22 cellular contexts compared by ENCODE assay signal in genomic region chr11:4577761-4578160, GRCh38. TPM values are rescaled to one million over a fixed set of nuclear protein-coding genes. Genes with fewer than 3 reads are reported as not detected.
A peak's percentile ranks its signal among the peaks of the same experiment; 100 is the strongest.
DNase-seq lines count a peak whose midpoint lies in the region; ATAC-seq and TF ChIP-seq lines count a peak whose summit lies in the region.
"Had no signal": no experiment of that assay in that cellular context is flagged by ENCODE, and none has a peak within 500 bp of the region (broad histone marks: within the 10 kb centered on the region; RNA-seq: fewer than 3 reads in every experiment).

No MANE protein-coding gene starts in this region.

- peak; percentile 38 for DNase-seq in DMS53 treated with DMSO at 0.1 percent for 48 hours (lab: John Stamatoyannopoulos, UW; ENCODE audit: unreplicated experiment)
- DNase-seq in NCI-H510A (lab: John Stamatoyannopoulos, UW), result peak; percentile 31
- peak; percentile 33 for DNase-seq in colonic mucosa
- DNase-seq in caudate nucleus (lab: John Stamatoyannopoulos, UW), result no peak
- DNase-seq in NCI-H82 (lab: John Stamatoyannopoulos, UW), result no peak
- DNase-seq: CD8-positive, alpha-beta T cell; H7; HFFc6; IMR-90; Kasumi-1; NCI-H1436; NCI-H2029; NK-92 treated with Interleukin-12 subunit alpha and Interleukin-12 subunit beta, amount 100 ng/mL, for 24 hours; Peyer's patch; T-helper 17 cell had no signal

- no peaks in the 10 kb centered on the region for H3K9me3 ChIP-seq in colonic mucosa
- H3K9me3 ChIP-seq: BLaER1, Peyer's patch had no signal

- H3K4me1 ChIP-seq in colonic mucosa, result no peaks in the 10 kb centered on the region
- H3K4me1 ChIP-seq: Peyer's patch had no signal

- TF ChIP-seq CTCF in C4-2B (conservative IDR thresholded peaks at IDR 0.05), result no peak
- TF ChIP-seq CTCF in colonic mucosa (IDR thresholded peaks at IDR 0.05), result no peak

- H3K27ac ChIP-seq in C4-2B, result peak overlapping the region; percentile 53
- no peak overlapping the region for H3K27ac ChIP-seq in colonic mucosa
- H3K27ac ChIP-seq in caudate nucleus (ENCODE audit: low read depth, low read length), result no peak overlapping the region
- H3K27ac ChIP-seq: BLaER1, Peyer's patch had no signal

- no peaks in the 10 kb centered on the region for H3K27me3 ChIP-seq in colonic mucosa
- H3K27me3 ChIP-seq: BLaER1, Peyer's patch had no signal

- no peak overlapping the region for H3K9ac ChIP-seq in colonic mucosa (ENCODE audit: low read depth in 2 of 2, low read length in 2 of 2)
- H3K9ac ChIP-seq: BLaER1 had no signal

- H3K36me3 ChIP-seq in colonic mucosa, result no peaks in the 10 kb centered on the region
- H3K36me3 ChIP-seq: BLaER1, Peyer's patch had no signal

- intact Hi-C loops in colonic mucosa (cut with DNase I), result no loop called here

- ATAC-seq in HG03521 (IDR thresholded peaks at IDR 0.05; ENCODE audit: unreplicated experiment), result no peak
- ATAC-seq: CD8-positive, alpha-beta T cell; Right ventricle myocardium inferior; T-helper 17 cell had no signal

- no peak overlapping the region for H3K4me3 ChIP-seq in colonic mucosa
- H3K4me3 ChIP-seq: BLaER1, Peyer's patch had no signal

RNA-seq across cellular contexts. Expression of gene OR52I2, which starts 3.8 kb away (rescaled TPM):
- total RNA-seq in colonic mucosa, result not detected
- total RNA-seq: A673; CD8-positive, alpha-beta T cell; H7; HFFc6; HT1080; IMR-90; Peyer's patch; Right ventricle myocardium inferior; SK-MEL-5; T-helper 17 cell had no signal

RNA-seq across cellular contexts. Expression of gene OR52I1, which starts 16.1 kb away (rescaled TPM):
- total RNA-seq in colonic mucosa, result not detected
- total RNA-seq: A673; CD8-positive, alpha-beta T cell; H7; HFFc6; HT1080; IMR-90; Peyer's patch; Right ventricle myocardium inferior; SK-MEL-5; T-helper 17 cell had no signal

RNA-seq across cellular contexts. Expression of gene TRIM68, which starts 30.3 kb away (rescaled TPM):
- total RNA-seq in colonic mucosa, result 10 to 100 TPM; 13.9 to 20.0 TPM

RNA-seq across cellular contexts. Expression of gene OR52M1, which starts 32.8 kb away (rescaled TPM):
- total RNA-seq in colonic mucosa, result not detected
- total RNA-seq: A673; CD8-positive, alpha-beta T cell; H7; HFFc6; HT1080; IMR-90; Peyer's patch; Right ventricle myocardium inferior; SK-MEL-5; T-helper 17 cell had no signal

RNA-seq across cellular contexts. Expression of gene OR51D1, which starts 59.5 kb away (rescaled TPM):
- total RNA-seq in colonic mucosa, result not detected
- total RNA-seq: A673; CD8-positive, alpha-beta T cell; H7; HFFc6; HT1080; IMR-90; Peyer's patch; Right ventricle myocardium inferior; SK-MEL-5; T-helper 17 cell had no signal

Comparison
In these comparisons a context has a peak if more than half of its experiments do, and no peak if none do; other contexts are left out.
1. DNase-seq: peak in DMS53 treated with DMSO at 0.1 percent for 48 hours (single experiment), NCI-H510A (single experiment) and colonic mucosa (single experiment); none in caudate nucleus (0 of 61) and NCI-H82 (single experiment).